In the genomic region with DNA sequence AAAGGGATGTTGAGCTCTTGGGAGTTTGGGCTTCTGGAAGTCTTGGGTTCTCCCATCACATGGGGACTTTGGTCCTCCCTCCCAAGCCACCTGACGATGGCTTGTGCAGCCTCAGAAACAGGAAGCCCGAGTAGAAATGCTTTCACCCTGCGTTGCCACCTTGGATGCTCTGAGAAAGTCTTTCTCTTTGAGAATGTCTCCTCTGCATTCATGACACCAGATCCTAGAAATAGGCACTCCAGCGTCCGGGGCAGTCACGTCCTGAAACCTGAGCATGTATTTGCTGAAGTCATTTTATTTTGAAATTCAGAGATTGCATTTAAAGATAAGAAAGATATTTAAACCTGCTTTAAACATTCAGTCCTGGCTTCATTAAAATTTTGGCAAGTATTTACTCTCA, we compare ENCODE assay signal across 22 cellular contexts.
"Had no signal": no experiment of that assay in that cellular context is flagged by ENCODE, and none has a peak within 500 bp of the region (broad histone marks: within the 10 kb centered on the region; RNA-seq: fewer than 3 reads in every experiment).

No MANE protein-coding gene starts in this region.

- H3K4me3 ChIP-seq: K562, PC-9, Peyer's patch, SJCRH30 had no signal

- DNase-seq: Kasumi-1, MM.1S, NCI-H1092 treated with DMSO at 0.1 percent for 48 hours, NCI-H1436, NCI-H187, NCI-H2029 treated with DMSO at 0.1 percent for 48 hours, NCI-H2227 treated with DMSO at 0.1 percent for 48 hours, NCI-H524, NCI-H526 treated with DMSO at 0.1 percent for 48 hours, NCI-H774, OCI-M1, PC-9, Peyer's patch, SHP77 treated with DMSO at 0.1 percent for 48 hours, SJCRH30, T-helper 1 cell had no signal

- H3K9me3 ChIP-seq: Peyer's patch, SJCRH30 had no signal

- H3K27ac ChIP-seq: HL-60, KMS-11, PC-9, Peyer's patch, SJCRH30 had no signal

- H3K4me3 Mint-ChIP-seq: IgD-negative memory B cell had no signal

- H3K4me1 Mint-ChIP-seq: IgD-negative memory B cell had no signal

- H3K27me3 Mint-ChIP-seq: IgD-negative memory B cell had no signal

- H3K9ac ChIP-seq: KMS-11 had no signal

- H3K27me3 ChIP-seq: Peyer's patch, SJCRH30 had no signal

- H3K4me2 ChIP-seq: KMS-11, PC-9 had no signal

- H3K4me1 ChIP-seq: Peyer's patch, SJCRH30 had no signal

- H3K9me3 Mint-ChIP-seq: IgD-negative memory B cell had no signal

- H2AFZ ChIP-seq: PC-9 had no signal

- ATAC-seq: K562, Right ventricle myocardium inferior, SK-N-SH treated with all-trans-retinoic acid at 6 μM for 48 hours had no signal
